In the genomic region with DNA sequence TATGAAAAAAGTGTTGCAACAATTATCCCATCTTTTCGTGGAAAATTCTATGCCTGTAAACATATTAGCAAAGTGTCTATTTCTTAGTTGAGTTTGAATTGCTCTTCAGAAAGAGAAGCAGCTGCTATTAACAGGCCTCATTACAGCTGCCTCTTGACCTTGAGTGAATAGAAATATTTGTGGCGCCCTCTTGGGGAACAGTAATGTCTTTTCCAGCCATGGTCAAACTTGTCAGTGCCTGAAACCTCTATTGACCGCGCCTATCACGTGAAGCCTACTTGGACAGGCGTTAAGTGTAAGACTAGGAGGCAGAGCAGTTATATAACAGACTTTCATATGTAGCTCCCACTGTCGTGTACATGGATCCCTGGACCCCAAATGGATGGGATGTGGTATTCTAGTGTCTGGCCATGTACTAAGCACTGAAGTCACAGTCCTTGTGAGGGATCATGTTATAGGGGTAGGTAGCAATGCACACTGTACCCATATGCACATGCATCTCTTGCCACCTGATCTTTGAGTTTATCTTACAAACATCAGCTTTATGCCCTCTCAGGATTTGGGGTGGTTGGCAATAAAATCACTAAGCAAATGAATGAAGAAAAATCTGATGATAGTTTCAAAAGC, we compare ENCODE assay signal across 8 cellular contexts.
DNase-seq lines count a peak whose midpoint lies in the region; ATAC-seq and TF ChIP-seq lines count a peak whose summit lies in the region.

No MANE protein-coding gene starts in this region.

- no peak overlapping the region for H3K27ac ChIP-seq in esophagus squamous epithelium

- 52 to 65% methylated on average over 5 to 7 of the region's 7 CpGs for WGBS in esophagus squamous epithelium, 2 donors

- DNase-seq in DMS153 treated with DMSO at 0.1 percent for 48 hours (lab: John Stamatoyannopoulos, UW; ENCODE audit: unreplicated experiment): peak; percentile 54
- peak; percentile 14 to 53 for DNase-seq in NOMO-1 (lab: John Stamatoyannopoulos, UW; ENCODE audit: unreplicated experiment in 2 of 2)
- no peak for DNase-seq in esophagus squamous epithelium (lab: John Stamatoyannopoulos, UW)
- peak; percentile 79 for DNase-seq in pons (ENCODE audit: low spot score)
- DNase-seq in activated CD4-positive, alpha-beta T cell treated with anti-CD3 and anti-CD28 coated beads, Interleukin-2, amount 50 U/mL, for 4 hours: no peak

- peak in 4 of 6 experiments; percentile 17 to 45 (median 26) for TF ChIP-seq CTCF in esophagus squamous epithelium (IDR thresholded peaks at IDR 0.05)

- no peaks in the 10 kb centered on the region for H3K36me3 ChIP-seq in esophagus squamous epithelium

- no peaks in the 10 kb centered on the region for H3K9me3 ChIP-seq in esophagus squamous epithelium

- H3K27me3 ChIP-seq in esophagus squamous epithelium: no peaks in the 10 kb centered on the region

- ATAC-seq in GM19463 (IDR thresholded peaks at IDR 0.05; ENCODE audit: unreplicated experiment): peak; percentile 98
- ATAC-seq in HG03520 (IDR thresholded peaks at IDR 0.05; ENCODE audit: unreplicated experiment): peak; percentile 80
- no peak for ATAC-seq in HG02571 (IDR thresholded peaks at IDR 0.05; ENCODE audit: unreplicated experiment)

- intact Hi-C loops in esophagus squamous epithelium (cut with DNase I): no loop called here

- no peaks in the 10 kb centered on the region for H3K4me1 ChIP-seq in esophagus squamous epithelium

- H3K4me3 ChIP-seq in esophagus squamous epithelium: no peak overlapping the region

- TF ChIP-seq POLR2A in esophagus squamous epithelium (IDR thresholded peaks at IDR 0.05): no peak

Comparison
In these comparisons a context has a peak if more than half of its experiments do, and no peak if none do; other contexts are left out.
1. DNase-seq: peak in DMS153 treated with DMSO at 0.1 percent for 48 hours (single experiment), NOMO-1 (2 of 2) and pons (single experiment); none in esophagus squamous epithelium (single experiment) and activated CD4-positive, alpha-beta T cell treated with anti-CD3 and anti-CD28 coated beads, Interleukin-2, amount 50 U/mL, for 4 hours (0 of 2).